8 cellular contexts compared by ENCODE assay signal in genomic region chr1:98661544-98662353, GRCh38. TPM values are rescaled to one million over a fixed set of nuclear protein-coding genes. Genes with fewer than 3 reads are reported as not detected.
DNase-seq lines count a peak whose midpoint lies in the region; ATAC-seq, FAIRE-seq and TF ChIP-seq lines count a peak whose summit lies in the region.

TSS of gene SNX7 (plus strand) at chr1:98661721. CDS start at chr1:98661732, 11 bp downstream.

- H3K4me1 ChIP-seq in small intestine (ENCODE audit: control insufficient read depth in 2 of 2, insufficient read depth in 1 of 2, low read depth in 1 of 2, low read length in 1 of 2) = peaks cover 0 to 2% of the 10 kb centered on the region in 2 donors

- BruUV-seq in Calu3 (replicated peaks; lab: Mats Ljungman, UMichigan) = no TSS peak

- H3K36me3 Mint-ChIP-seq in Calu3 (ENCODE audit: insufficient read depth, unreplicated experiment) = peaks cover 20% of the 10 kb centered on the region
- H3K36me3 Mint-ChIP-seq in dendritic cell treated with granulocyte-macrophage colony-stimulating factor and Interleukin-4, amounts not matched to agents 40 ng/mL and 50 ng/mL, for 4 days (ENCODE audit: low read depth) = no peaks in the 10 kb centered on the region

- H3K4me1 Mint-ChIP-seq in Calu3 (ENCODE audit: low read depth, unreplicated experiment) = no peaks in the 10 kb centered on the region
- H3K4me1 Mint-ChIP-seq in dendritic cell treated with granulocyte-macrophage colony-stimulating factor and Interleukin-4, amounts not matched to agents 40 ng/mL and 50 ng/mL, for 4 days (ENCODE audit: low read depth) = peaks cover 10% of the 10 kb centered on the region

- H3K4me3 ChIP-seq in small intestine (ENCODE audit: low read depth in 1 of 2, low read length in 2 of 2) = peak within 1 kb of the TSS; percentile 30 to 67

- H3K9me3 Mint-ChIP-seq in Calu3 (ENCODE audit: low read depth, unreplicated experiment) = no peaks in the 10 kb centered on the region
- no peaks in the 10 kb centered on the region for H3K9me3 Mint-ChIP-seq in dendritic cell treated with granulocyte-macrophage colony-stimulating factor and Interleukin-4, amounts not matched to agents 40 ng/mL and 50 ng/mL, for 4 days

- CTCF ChIA-PET in Calu3 (lab: Charles Lee) = interaction anchor here (0.6 kb wide), 1 partner anchor 236 kb away, joined by 6 read pairs; no protein-coding TSS in a partner anchor

- TF ChIP-seq CTCF in Calu3 (IDR thresholded peaks at IDR 0.05; ENCODE audit: unreplicated experiment) = peak; percentile 19

- H3K27ac ChIP-seq in small intestine (ENCODE audit: low read depth in 1 of 2, low read length in 1 of 2) = peak within 1 kb of the TSS; percentile 93 to 97

- peak within 1 kb of the TSS; percentile 80 for H3K4me3 Mint-ChIP-seq in Calu3 (ENCODE audit: low read depth, unreplicated experiment)
- H3K4me3 Mint-ChIP-seq in dendritic cell treated with granulocyte-macrophage colony-stimulating factor and Interleukin-4, amounts not matched to agents 40 ng/mL and 50 ng/mL, for 4 days = peak within 1 kb of the TSS; percentile 81

- H3K9me3 ChIP-seq in small intestine (ENCODE audit: control insufficient read depth, low read depth) = no peaks in the 10 kb centered on the region

- no peak for FAIRE-seq in small intestine (lab: Jason Lieb, UNC)

- H3K36me3 ChIP-seq in small intestine (ENCODE audit: control insufficient read depth in 2 of 2, insufficient read depth in 2 of 2, low read length in 2 of 2) = no peaks in the 10 kb centered on the region

- DNase-seq in Calu3 = peak; percentile 84
- peak; percentile 75 for DNase-seq in SK-MEL-5 (ENCODE audit: low read depth, low spot score)
- peak; percentile 80 for DNase-seq in kidney glomerular epithelial cell (lab: John Stamatoyannopoulos, UW)
- DNase-seq in small intestine = peak; percentile 94
- DNase-seq in OCI-M1 (lab: John Stamatoyannopoulos, UW) = no peak

- in situ Hi-C loops in SK-MEL-5 (cut with HindIII; ENCODE audit: low pct_unique_long_range_greater_than_20kb, low sequenced_read_pairs) = no loop called here

- peak within 1 kb of the TSS; percentile 80 for H3K27ac Mint-ChIP-seq in Calu3 (ENCODE audit: unreplicated experiment)
- H3K27ac Mint-ChIP-seq in dendritic cell treated with granulocyte-macrophage colony-stimulating factor and Interleukin-4, amounts not matched to agents 40 ng/mL and 50 ng/mL, for 4 days = no peak within 1 kb of the TSS

- ATAC-seq in GM19397 (IDR thresholded peaks at IDR 0.05; ENCODE audit: unreplicated experiment) (peak; percentile 77), HG03565 (IDR thresholded peaks at IDR 0.05; ENCODE audit: unreplicated experiment) (peak; percentile 38)

- WGBS in small intestine, 3 donors = 0 to 1% (median 1%) methylated on average over 61 to 80 of the region's 80 CpGs

- intact Hi-C loops in Calu3 (cut with micrococcal nuclease; ENCODE audit: unreplicated experiment) = loop anchor here (5.0 kb wide), 1 partner anchor 71 kb away; no protein-coding TSS in a partner anchor
- intact Hi-C loops in dendritic cell treated with granulocyte-macrophage colony-stimulating factor and Interleukin-4, amounts not matched to agents 40 ng/mL and 50 ng/mL, for 4 days (cut with micrococcal nuclease) = no loop called here

- H3K27me3 ChIP-seq in small intestine (ENCODE audit: control insufficient read depth in 2 of 2, insufficient read depth in 2 of 2, low read length in 2 of 2) = no peaks in the 10 kb centered on the region

- no peaks in the 10 kb centered on the region for H3K27me3 Mint-ChIP-seq in Calu3 (ENCODE audit: unreplicated experiment)
- H3K27me3 Mint-ChIP-seq in dendritic cell treated with granulocyte-macrophage colony-stimulating factor and Interleukin-4, amounts not matched to agents 40 ng/mL and 50 ng/mL, for 4 days = peaks cover 51% of the 10 kb centered on the region

RNA-seq across cellular contexts. Expression of gene SNX7, which starts in this region (rescaled TPM):
- 22.2 and 22.8 TPM in 2 replicates for total RNA-seq in Calu3 (2022)
- total RNA-seq in SK-MEL-5 (2014; rRNA removed; shearing (Covaris generic)) = 19.9 and 20.9 TPM in 2 replicates
- polyA plus RNA-seq in SK-MEL-5 (2015; cell fraction: cytosol; rRNA removed) = 12.4 and 14.3 TPM in 2 replicates
- polyA plus RNA-seq in SK-MEL-5 (2015; cell fraction: nucleus; rRNA removed) = 3.6 and 3.8 TPM in 2 replicates
- 10 to 100 TPM; 27.9 to 39.4 (median 37.8) TPM for polyA plus RNA-seq in small intestine
